ENCODE assay signal across 1 cellular context in genomic region chr1:158058339-158059025, GRCh38.
A peak's percentile ranks its signal among the peaks of the same experiment; 100 is the strongest.
TF ChIP-seq lines count a peak whose summit lies in the region.

No MANE protein-coding gene starts in this region.

TF ChIP-seq in HEK293, 187 proteins besides CTCF, POLR2A, EP300 and RAD21:
- TF ChIP-seq GLIS1 (tag by site-specific recombination; IDR thresholded peaks at IDR 0.05) (peak; percentile 61; the same call in 1 of the 2 replicates), ZBTB49 (tag by site-specific recombination; IDR thresholded peaks at IDR 0.05; ENCODE audit: low read depth) (no peak)
